ENCODE assay signal across 1 cellular context in genomic region chr14:32205984-32206383, GRCh38.
A peak's percentile ranks its signal among the peaks of the same experiment; 100 is the strongest.
TF ChIP-seq lines count a peak whose summit lies in the region.

No MANE protein-coding gene starts in this region.

TF ChIP-seq in K562, 482 proteins besides CTCF, POLR2A, EP300 and RAD21:
- TF ChIP-seq JUND (IDR thresholded peaks at IDR 0.05; ENCODE audit: borderline replicate concordance, low read depth, low read length) (0 out of 2 replicates have a peak, but pooled peaks have one; percentile 9), JUND (tag; IDR thresholded peaks at IDR 0.05; ENCODE audit: borderline replicate concordance, low read depth, low read length) (0 out of 3 replicates have a peak, but pooled peaks have one; percentile 19), FOSL1 (tag; conservative IDR thresholded peaks at IDR 0.05) (0 out of 2 replicates have a peak, but pooled peaks have one; percentile 29), GABPB2 (CRISPR knock-in tag; conservative IDR thresholded peaks at IDR 0.05) (no peak), ZNF830 (CRISPR knock-in tag; IDR thresholded peaks at IDR 0.05) (no peak)
TF ChIP-seq in K562: peak in this region for 2.
